ENCODE assay signal across 21 cellular contexts in the genomic region with DNA sequence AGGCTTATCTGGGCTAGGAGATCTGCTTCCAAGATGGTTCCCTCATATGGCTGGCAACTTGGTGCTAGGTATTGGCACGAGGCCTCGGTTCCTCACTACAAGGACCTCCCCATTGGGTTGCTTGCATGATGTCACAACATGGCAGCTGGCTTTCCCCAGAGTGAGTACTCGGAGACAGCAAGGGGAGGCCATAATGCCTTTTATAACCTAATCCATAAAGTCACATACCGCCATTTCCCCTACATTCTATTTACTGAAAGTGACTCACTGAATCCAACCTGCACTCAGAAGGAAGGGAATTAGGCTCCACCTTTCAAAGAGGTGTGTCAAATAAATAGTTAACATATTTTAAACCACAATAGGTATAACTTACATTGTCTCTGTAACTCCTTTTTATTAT.
DNase-seq lines count a peak whose midpoint lies in the region; ATAC-seq and TF ChIP-seq lines count a peak whose summit lies in the region.
"Had no signal": no experiment of that assay in that cellular context is flagged by ENCODE, and none has a peak within 500 bp of the region (broad histone marks: within the 10 kb centered on the region; RNA-seq: fewer than 3 reads in every experiment).

No MANE protein-coding gene starts in this region.

- H3K27ac ChIP-seq in right atrium auricular region (peak overlapping the region; percentile 86 to 97), foreskin keratinocyte (peak overlapping the region; percentile 57), psoas muscle (peak overlapping the region; percentile 88), tibial nerve (no peak overlapping the region)
- H3K27ac ChIP-seq: neural progenitor cell, upper lobe of right lung had no signal

- no peaks in the 10 kb centered on the region for H3K27me3 ChIP-seq in right atrium auricular region
- H3K27me3 ChIP-seq in foreskin keratinocyte: no peaks in the 10 kb centered on the region
- H3K27me3 ChIP-seq in psoas muscle (ENCODE audit: insufficient read depth in 3 of 3, low read length in 2 of 3): no peaks in the 10 kb centered on the region
- H3K27me3 ChIP-seq in tibial nerve: no peaks in the 10 kb centered on the region
- H3K27me3 ChIP-seq: neural progenitor cell, upper lobe of right lung had no signal

- 30 to 75% (median 42%) methylated on average over 4 of the region's 4 CpGs for WGBS in psoas muscle, 3 donors
- 94 to 95% methylated on average over 3 to 4 of the region's 4 CpGs for WGBS in tibial nerve, 2 donors

- peak; percentile 58 for ATAC-seq in foreskin keratinocyte
- peak; percentile 19 to 59 (median 42) for ATAC-seq in psoas muscle
- ATAC-seq: activated naive CD4-positive, alpha-beta T cell treated with anti-CD3 and anti-CD28 coated beads, Interleukin-2, amount 50 U/mL, for 72 hours; stimulated activated naive CD8-positive, alpha-beta T cell treated with anti-CD3 and anti-CD28 coated beads, Interleukin-15, Interleukin-2, amounts not matched to agents 100 U/mL and 50 U/mL, for 24 hours; upper lobe of right lung had no signal

- H3K9me3 ChIP-seq in right atrium auricular region (no peaks in the 10 kb centered on the region), psoas muscle (no peaks in the 10 kb centered on the region), tibial nerve (no peaks in the 10 kb centered on the region)
- H3K9me3 ChIP-seq: upper lobe of right lung had no signal

- H3K4me3 ChIP-seq in right atrium auricular region (no peak overlapping the region), psoas muscle (no peak overlapping the region), tibial nerve (no peak overlapping the region)
- H3K4me3 ChIP-seq: neural progenitor cell, upper lobe of right lung had no signal

- TF ChIP-seq EP300 in tibial nerve (IDR thresholded peaks at IDR 0.05): no peak

- no peak for TF ChIP-seq CTCF in right atrium auricular region (IDR thresholded peaks at IDR 0.05)
- no peak for TF ChIP-seq CTCF in foreskin keratinocyte (conservative IDR thresholded peaks at IDR 0.05)
- no peak for TF ChIP-seq CTCF in psoas muscle (IDR thresholded peaks at IDR 0.05)
- TF ChIP-seq CTCF in tibial nerve (IDR thresholded peaks at IDR 0.05): no peak

- DNase-seq in right atrium auricular region (ENCODE audit: low spot score) (no peak), cardiac septum (ENCODE audit: low spot score) (no peak), foreskin keratinocyte (peak; percentile 54 to 70), psoas muscle (no peak), MV-4-11 (lab: John Stamatoyannopoulos, UW) (no peak), globus pallidus (ENCODE audit: low spot score) (no peak), OCI-M1 (lab: John Stamatoyannopoulos, UW) (no peak), tibial nerve (ENCODE audit: low spot score in 2 of 2) (no peak)
- DNase-seq: activated CD4-positive, alpha-beta T cell treated with anti-CD3 and anti-CD28 coated beads, Interleukin-2, amount 10 ng/mL, durations not matched to agents 7 days and 5 days; COR-L47; erythroblast; NCI-H1048; NCI-H1930; NCI-H2227 treated with DMSO at 0.1 percent for 48 hours; NCI-H774; SIG-M5; stimulated activated CD4-positive, alpha-beta T cell treated with anti-CD3 and anti-CD28 coated beads, Interleukin-4, amount 100 ng/mL, for 4 hours; stimulated activated naive CD8-positive, alpha-beta T cell treated with anti-CD3 and anti-CD28 coated beads, Interleukin-15, Interleukin-2, amounts not matched to agents 100 U/mL and 50 U/mL, for 24 hours; upper lobe of right lung had no signal

- H3K36me3 ChIP-seq in right atrium auricular region (peaks cover 7% of the 10 kb centered on the region), psoas muscle (ENCODE audit: insufficient read depth in 1 of 2, low read depth in 1 of 2) (peaks cover 0 to 5% of the 10 kb centered on the region in 2 donors), tibial nerve (peaks cover 0 to 8% (median 0%) of the 10 kb centered on the region in 3 donors)
- H3K36me3 ChIP-seq: neural progenitor cell had no signal

- intact Hi-C loops in cardiac septum (cut with DNase I) (no loop called here), psoas muscle (cut with DNase I) (loop anchor here (1.0 to 5.0 kb wide), 3 partner anchors 74 to 132 kb away; partner anchors contain the start of gene SAMD4A (in 1 of the 2))

- H3K4me1 ChIP-seq in right atrium auricular region (peaks cover 0 to 49% of the 10 kb centered on the region in 2 donors), foreskin keratinocyte (peaks cover 23% of the 10 kb centered on the region), psoas muscle (peaks cover 72% of the 10 kb centered on the region), tibial nerve (peaks cover 0 to 27% (median 8%) of the 10 kb centered on the region in 4 donors)

- TF ChIP-seq POLR2A in tibial nerve (IDR thresholded peaks at IDR 0.05): no peak

Comparison
In these comparisons a context has a peak if more than half of its experiments do, and no peak if none do; other contexts are left out.
1. DNase-seq: peak in foreskin keratinocyte (2 of 2); none in right atrium auricular region (single experiment), cardiac septum (single experiment), psoas muscle (0 of 2), MV-4-11 (single experiment), globus pallidus (single experiment), OCI-M1 (single experiment) and tibial nerve (0 of 2).
2. H3K27ac ChIP-seq: peak in right atrium auricular region (2 of 2), foreskin keratinocyte (single experiment) and psoas muscle (single experiment); none in tibial nerve (0 of 4).